ENCODE assay signal across 6 cellular contexts in the genomic region with DNA sequence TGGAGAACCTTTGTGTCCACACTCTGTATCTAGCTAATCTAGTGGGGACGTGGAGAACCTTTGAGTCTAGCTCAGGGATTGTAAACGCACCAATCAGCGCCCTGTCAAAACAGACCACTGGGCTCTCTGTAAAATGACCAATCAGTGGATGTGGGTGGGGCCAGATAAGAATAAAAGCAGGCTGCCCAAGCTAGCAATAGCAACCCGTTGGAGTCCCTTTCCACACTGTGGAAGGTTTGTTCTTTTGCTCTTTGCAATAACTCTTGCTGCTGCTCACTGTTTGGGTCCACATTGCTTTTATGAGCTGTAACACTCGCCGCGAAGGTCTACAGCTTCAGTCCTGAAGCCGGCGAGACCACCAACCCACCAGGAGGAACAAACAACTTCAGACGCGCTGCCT.
A peak's percentile ranks its signal among the peaks of the same experiment; 100 is the strongest.
DNase-seq lines count a peak whose midpoint lies in the region; ATAC-seq, FAIRE-seq and TF ChIP-seq lines count a peak whose summit lies in the region.
"Not testable (repeated sequence)": the region's sequence is repeated elsewhere in the genome, so short reads cannot be mapped to it uniquely, and the experiment has no call there.

No MANE protein-coding gene starts in this region.

- 3% methylated on average over 11 of the region's 11 CpGs for WGBS in K562 (ENCODE audit: insufficient coverage, low coverage, missing lambda C conversion rate)
- WGBS in testis, 2 donors, result 72 to 80% methylated on average over 11 of the region's 11 CpGs

- peak overlapping the region; percentile 53 for H3K4me3 Mint-ChIP-seq in neural progenitor cell

- in situ Hi-C loops in K562 (cut with MboI), result not testable (repeated sequence)

- H3K9ac ChIP-seq in K562 (ENCODE audit: insufficient read depth in 1 of 2, low read depth in 2 of 2, low read length in 2 of 2); neural progenitor cell: not testable (repeated sequence)

- H3K4me3 ChIP-seq in SJSA1 (peak overlapping the region; percentile 47), testis (peak overlapping the region; percentile 12 to 26)
- H3K4me3 ChIP-seq in K562, neural progenitor cell: not testable (repeated sequence)

- not testable (repeated sequence) for H4K20me1 ChIP-seq in K562 (replicated peaks; ENCODE audit: control insufficient read depth, insufficient read depth, low read length); neural progenitor cell (ENCODE audit: low read depth)

- H3K27me3 Mint-ChIP-seq in neural progenitor cell (ENCODE audit: insufficient read depth, low read depth), result peaks cover 16% of the 10 kb centered on the region

- DNase-seq in HT1080 (ENCODE audit: low read depth) (peak; percentile 26), SJSA1 (ENCODE audit: low read depth in 1 of 2, low spot score in 2 of 2) (peak in 1 of 2 experiments; percentile 33), testis (peak; percentile 35)
- DNase-seq in K562 (ENCODE audit: extremely low read depth in 1 of 4, low spot score in 3 of 4); neural progenitor cell (ENCODE audit: low spot score): not testable (repeated sequence)

- H3K9me3 ChIP-seq in SJSA1 (replicated peaks); K562 (replicated peaks; ENCODE audit: control insufficient read depth, insufficient read depth, low read depth, low read length); neural progenitor cell (ENCODE audit: low read depth); testis: not testable (repeated sequence)

- H3K79me2 ChIP-seq in K562 (ENCODE audit: control insufficient read depth, insufficient read depth, low read length); neural progenitor cell (ENCODE audit: low read depth): not testable (repeated sequence)

- H3K4me1 Mint-ChIP-seq in neural progenitor cell, result peaks cover 31% of the 10 kb centered on the region

- TF ChIP-seq CTCF in K562 (IDR thresholded peaks at IDR 0.05 in 2 of 3, conservative IDR thresholded peaks at IDR 0.05 in 1 of 3; ENCODE audit: insufficient read depth in 2 of 3, low read depth in 1 of 3, low read length in 3 of 3); neural progenitor cell (IDR thresholded peaks at IDR 0.05); testis (IDR thresholded peaks at IDR 0.05): not testable (repeated sequence)

- not testable (repeated sequence) for H3K36me3 Mint-ChIP-seq in neural progenitor cell

- H2AFZ ChIP-seq in K562 (ENCODE audit: low read depth, low read length); neural progenitor cell (replicated peaks): not testable (repeated sequence)

- H3K4me2 ChIP-seq in K562 (ENCODE audit: insufficient read depth, low read length); neural progenitor cell: not testable (repeated sequence)

- CTCF ChIA-PET in K562 (lab: Yijun Ruan, JAX; ENCODE audit: low intra/inter-chr PET ratio), result not testable (repeated sequence)

- not testable (repeated sequence) for H3K36me3 ChIP-seq in SJSA1; K562 (ENCODE audit: control insufficient read depth, insufficient read depth, low read length); neural progenitor cell; testis (ENCODE audit: low read depth, missing control alignments)

- POLR2A ChIA-PET in K562 (lab: Yijun Ruan, JAX), result not testable (repeated sequence)

- H3K9me3 Mint-ChIP-seq in neural progenitor cell, result not testable (repeated sequence)

- not testable (repeated sequence) for H3K27ac ChIP-seq in SJSA1; K562 (ENCODE audit: extremely low read depth, low read depth, low read length); neural progenitor cell; testis

- not testable (repeated sequence) for H3K27me3 ChIP-seq in SJSA1 (replicated peaks); K562 (ENCODE audit: control insufficient read depth in 2 of 2, insufficient read depth in 2 of 2, low read length in 2 of 2); testis
- H3K27me3 ChIP-seq in neural progenitor cell, result peaks cover 16% of the 10 kb centered on the region

- peaks cover 19% of the 10 kb centered on the region for H3F3A ChIP-seq in neural progenitor cell (ENCODE audit: low read depth)

- BruUV-seq in K562 (replicated peaks; lab: Mats Ljungman, UMichigan), result not testable (repeated sequence)

- peak overlapping the region; percentile 77 for H3K27ac Mint-ChIP-seq in neural progenitor cell

- not testable (repeated sequence) for TF ChIP-seq EP300 in K562 (IDR thresholded peaks at IDR 0.05; ENCODE audit: low read length)

- ATAC-seq in K562, result not testable (repeated sequence)

- TF ChIP-seq RAD21 in K562 (CRISPR knock-in tag; conservative IDR thresholded peaks at IDR 0.05 in 1 of 2, IDR thresholded peaks at IDR 0.05 in 1 of 2), result not testable (repeated sequence)

- not testable (repeated sequence) for H3K9me1 ChIP-seq in K562 (ENCODE audit: control insufficient read depth, insufficient read depth, low read length)

- intact Hi-C loops in K562 (cut with micrococcal nuclease); testis (cut with DNase I; ENCODE audit: low total_unique reads): not testable (repeated sequence)

- not testable (repeated sequence) for TF ChIP-seq POLR2A in K562 (conservative IDR thresholded peaks at IDR 0.05); testis (IDR thresholded peaks at IDR 0.05)

- peaks cover 23% of the 10 kb centered on the region for H3K4me1 ChIP-seq in SJSA1 (replicated peaks)
- not testable (repeated sequence) for H3K4me1 ChIP-seq in K562 (replicated peaks in 1 of 2; ENCODE audit: control insufficient read depth in 2 of 2, insufficient read depth in 2 of 2, low read length in 2 of 2); testis
- peaks cover 21% of the 10 kb centered on the region for H3K4me1 ChIP-seq in neural progenitor cell

- not testable (repeated sequence) for FAIRE-seq in K562 (lab: Jason Lieb, UNC)

TF ChIP-seq in PFSK-1, 5 proteins besides CTCF, POLR2A, EP300 and RAD21:
- peak; percentile 84; the same call in 1 of the 2 replicates for TF ChIP-seq TAF1 (IDR thresholded peaks at IDR 0.05; ENCODE audit: borderline replicate concordance, insufficient read depth, low read length)
- TF ChIP-seq POLR2AphosphoS5 (IDR thresholded peaks at IDR 0.05; ENCODE audit: low read depth, low read length), result peak; percentile 77

TF ChIP-seq in K562, 482 proteins besides CTCF, POLR2A, EP300 and RAD21:
- TF ChIP-seq POLR2H (tag; IDR thresholded peaks at IDR 0.05; ENCODE audit: low read depth), result peak; percentile 35; the same call in 1 of the 2 replicates
